24 cellular contexts compared by ENCODE assay signal in genomic region chr9:7790819-7791182, GRCh38.
"Had no signal": no experiment of that assay in that cellular context is flagged by ENCODE, and none has a peak within 500 bp of the region (broad histone marks: within the 10 kb centered on the region; RNA-seq: fewer than 3 reads in every experiment).

No MANE protein-coding gene starts in this region.

- ATAC-seq: natural killer cell treated with Interleukin-12 subunit alpha and Interleukin-12 subunit beta and Interleukin-15 and Interleukin-18, amount 100 ng/mL, for 72 hours; right lobe of liver; stimulated activated effector memory CD8-positive, alpha-beta T cell treated with anti-CD3 and anti-CD28 coated beads, Interleukin-12 subunit alpha, Interleukin-12 subunit beta, amount 100 ng/mL, for 72 hours; stimulated activated naive B cell treated with anti-CD40 and anti-IgM and Interleukin-4, amounts not matched to agents 10 μg/mL and 1 μg/mL and 100 μg/mL, for 72 hours had no signal

- H3K27me3 Mint-ChIP-seq: natural killer cell treated with Interleukin-12 subunit alpha and Interleukin-12 subunit beta and Interleukin-15 and Interleukin-18, amount 100 ng/mL, for 72 hours; progenitor cell of endocrine pancreas; stimulated activated naive B cell treated with anti-CD40 and anti-IgM and Interleukin-4, amounts not matched to agents 10 μg/mL and 1 μg/mL and 100 μg/mL, for 72 hours; stimulated activated naive CD8-positive, alpha-beta T cell treated with anti-CD3 and anti-CD28 coated beads, Interleukin-15, Interleukin-2, amounts not matched to agents 100 ng/mL and 50 ng/mL, for 24 hours had no signal

- H3K27me3 ChIP-seq: ovary, right lobe of liver, sigmoid colon, stomach, thyroid gland, tibial nerve, upper lobe of left lung, vagina had no signal

- H3K27ac ChIP-seq: ovary, parathyroid adenoma, psoas muscle, right lobe of liver, sigmoid colon, stomach, thoracic aorta, thyroid gland, tibial nerve, upper lobe of left lung, vagina had no signal

- H3K4me1 Mint-ChIP-seq: neural crest cell had no signal

- H3K9me3 Mint-ChIP-seq: natural killer cell treated with Interleukin-12 subunit alpha and Interleukin-12 subunit beta and Interleukin-15 and Interleukin-18, amount 100 ng/mL, for 72 hours; nephron progenitor cell; neural crest cell; stimulated activated effector memory CD8-positive, alpha-beta T cell treated with anti-CD3 and anti-CD28 coated beads, Interleukin-12 subunit alpha, Interleukin-12 subunit beta, amount 100 ng/mL, for 72 hours; stimulated activated naive B cell treated with anti-CD40 and anti-IgM and Interleukin-4, amounts not matched to agents 10 μg/mL and 1 μg/mL and 100 μg/mL, for 72 hours; stimulated activated naive CD8-positive, alpha-beta T cell treated with anti-CD3 and anti-CD28 coated beads, Interleukin-15, Interleukin-2, amounts not matched to agents 100 ng/mL and 50 ng/mL, for 24 hours had no signal

- H3K4me1 ChIP-seq: parathyroid adenoma, psoas muscle, right lobe of liver, sigmoid colon, thyroid gland, tibial nerve, upper lobe of left lung, vagina had no signal

- H2AFZ ChIP-seq: parathyroid adenoma had no signal

- H3K27ac Mint-ChIP-seq: natural killer cell treated with Interleukin-12 subunit alpha and Interleukin-12 subunit beta and Interleukin-15 and Interleukin-18, amount 100 ng/mL, for 72 hours; progenitor cell of endocrine pancreas; stimulated activated effector memory CD8-positive, alpha-beta T cell treated with anti-CD3 and anti-CD28 coated beads, Interleukin-12 subunit alpha, Interleukin-12 subunit beta, amount 100 ng/mL, for 72 hours; stimulated activated naive B cell treated with anti-CD40 and anti-IgM and Interleukin-4, amounts not matched to agents 10 μg/mL and 1 μg/mL and 100 μg/mL, for 72 hours; stimulated activated naive CD8-positive, alpha-beta T cell treated with anti-CD3 and anti-CD28 coated beads, Interleukin-15, Interleukin-2, amounts not matched to agents 100 ng/mL and 50 ng/mL, for 24 hours had no signal

- H3K4me3 Mint-ChIP-seq: natural killer cell treated with Interleukin-12 subunit alpha and Interleukin-12 subunit beta and Interleukin-15 and Interleukin-18, amount 100 ng/mL, for 72 hours; nephron progenitor cell; neural crest cell; stimulated activated effector memory CD8-positive, alpha-beta T cell treated with anti-CD3 and anti-CD28 coated beads, Interleukin-12 subunit alpha, Interleukin-12 subunit beta, amount 100 ng/mL, for 72 hours; stimulated activated naive B cell treated with anti-CD40 and anti-IgM and Interleukin-4, amounts not matched to agents 10 μg/mL and 1 μg/mL and 100 μg/mL, for 72 hours; stimulated activated naive CD8-positive, alpha-beta T cell treated with anti-CD3 and anti-CD28 coated beads, Interleukin-15, Interleukin-2, amounts not matched to agents 100 ng/mL and 50 ng/mL, for 24 hours had no signal

- H3K9ac ChIP-seq: parathyroid adenoma had no signal

- H3K36me3 ChIP-seq: ovary had no signal

- H3K4me3 ChIP-seq: ovary, psoas muscle, right lobe of liver, sigmoid colon, stomach, thoracic aorta, thyroid gland, tibial nerve, upper lobe of left lung, vagina had no signal

- H3K79me2 ChIP-seq: parathyroid adenoma had no signal

- DNase-seq: nephron progenitor cell; occipital lobe; psoas muscle; right lobe of liver; sigmoid colon; stimulated activated CD4-positive, alpha-beta T cell treated with anti-CD3 and anti-CD28 coated beads, Interleukin-15, amount 100 ng/mL, for 24 hours; stimulated activated CD4-positive, alpha-beta T cell treated with anti-CD3 and anti-CD28 coated beads, Interleukin-2, amount 100 ng/mL, for 24 hours; stimulated activated CD4-positive, alpha-beta T cell treated with anti-CD3 and anti-CD28 coated beads, Interleukin-2, amount 100 ng/mL, for 48 hours; stimulated activated CD4-positive, alpha-beta T cell treated with anti-CD3 and anti-CD28 coated beads, Interleukin-4, amount 100 ng/mL, for 24 hours; stimulated activated naive B cell treated with anti-CD40 and anti-IgM and Interleukin-4, amounts not matched to agents 10 μg/mL and 1 μg/mL and 100 μg/mL, for 72 hours; stimulated activated naive CD4-positive, alpha-beta T cell treated with Interleukin-2 at 50 U/mL for 16 hours; stomach; thyroid gland had no signal

- H3K9me3 ChIP-seq: ovary, psoas muscle, right lobe of liver, sigmoid colon, stomach, thoracic aorta, thyroid gland, tibial nerve, upper lobe of left lung, vagina had no signal
